In genomic region chr13:96053003-96053703, GRCh38 we compare ENCODE assay signal across 8 cellular contexts. TPM values are rescaled to one million over a fixed set of nuclear protein-coding genes. Genes with fewer than 3 reads are reported as not detected.
A peak's percentile ranks its signal among the peaks of the same experiment; 100 is the strongest.
DNase-seq lines count a peak whose midpoint lies in the region; ATAC-seq, FAIRE-seq and TF ChIP-seq lines count a peak whose summit lies in the region.

Gene UGGT2, minus strand, starts transcription at chr13:96053401. Its CDS starts 89 bp downstream, at chr13:96053312.

- CTCF ChIA-PET in GM12878 (lab: Yijun Ruan, JAX), result interaction anchor here (0.6 to 2.2 kb wide), 8 partner anchors 10 to 80 kb away, joined by 3 to 9 read pairs (median 4); no protein-coding TSS in a partner anchor

- peaks cover 15% of the 10 kb centered on the region for H3K79me2 ChIP-seq in GM12878 (ENCODE audit: control insufficient read depth, insufficient read depth, low read length)

- under 1% methylated on average over 50 of the region's 77 CpGs for WGBS in GM12878 (ENCODE audit: insufficient coverage, insufficient replicate concordance, low lambda C conversion rate, missing lambda C conversion rate)
- under 1% methylated on average over 49 of the region's 77 CpGs for WGBS in prostate gland

- H3K27me3 ChIP-seq in GM12878 (replicated peaks in 1 of 2; ENCODE audit: control insufficient read depth in 2 of 2, insufficient read depth in 2 of 2, low read length in 1 of 2) (no peaks in the 10 kb centered on the region), prostate gland (replicated peaks; ENCODE audit: insufficient read depth) (no peaks in the 10 kb centered on the region)

- intact Hi-C loops in GM12878 (cut with micrococcal nuclease; ENCODE audit: unreplicated experiment) (no loop called here), prostate gland (cut with DNase I) (no loop called here)

- TF ChIP-seq EP300 in GM12878 (IDR thresholded peaks at IDR 0.05; ENCODE audit: borderline replicate concordance in 1 of 2, control insufficient read depth in 1 of 2, low read depth in 2 of 2, low read length in 2 of 2), result no peak

- RAD21 ChIA-PET in GM12878 (lab: Charles Lee; ENCODE audit: unreplicated experiment), result interaction anchor here (0.8 to 1.8 kb wide), 3 partner anchors 9 to 33 kb away, joined by 3 to 7 read pairs (median 5); no protein-coding TSS in a partner anchor

- no peak for TF ChIP-seq CTCF in GM12878 (IDR thresholded peaks at IDR 0.05 in 2 of 3, conservative IDR thresholded peaks at IDR 0.05 in 1 of 3; ENCODE audit: control insufficient read depth in 2 of 3, extremely low read depth in 1 of 3, insufficient read depth in 1 of 3, low read depth in 3 of 3, low read length in 3 of 3)
- peak in 3 of 4 experiments; percentile 22 to 29 (median 24) for TF ChIP-seq CTCF in prostate gland (IDR thresholded peaks at IDR 0.05)

- H3K4me1 ChIP-seq in GM12878 (ENCODE audit: control insufficient read depth, insufficient read depth, low read length), result no peaks in the 10 kb centered on the region
- no peaks in the 10 kb centered on the region for H3K4me1 ChIP-seq in prostate gland (replicated peaks)

- no peak for TF ChIP-seq RAD21 in GM12878 (IDR thresholded peaks at IDR 0.05; ENCODE audit: insufficient read depth, low read depth, low read length)

- H3K27ac ChIP-seq in GM12878 (ENCODE audit: control insufficient read depth, insufficient read depth) (peak within 1 kb of the TSS; percentile 88), prostate gland (peak within 1 kb of the TSS; percentile 76 to 85)

- H3K4me2 ChIP-seq in GM12878 (ENCODE audit: control insufficient read depth, insufficient read depth), result peak within 1 kb of the TSS; percentile 95

- ATAC-seq in GM21515 (IDR thresholded peaks at IDR 0.05; ENCODE audit: unreplicated experiment), result peak; percentile 98
- peak; percentile 98 for ATAC-seq in GM12878

- no TSS peak for BruUV-seq in GM12878 (replicated peaks; lab: Mats Ljungman, UMichigan)

- SMC1A ChIA-PET in GM12878 (lab: Charles Lee; ENCODE audit: uncharacterized antibody, unreplicated experiment), result interaction anchor here (0.9 to 2.0 kb wide), 6 partner anchors 8 to 33 kb away, joined by 3 to 11 read pairs (median 4); no protein-coding TSS in a partner anchor

- FAIRE-seq in GM12878 (lab: Jason Lieb, UNC), result peak; percentile 82

- peak within 1 kb of the TSS; percentile 100 for H2AFZ ChIP-seq in GM12878 (ENCODE audit: control insufficient read depth, low read depth, low read length)

- in situ Hi-C loops in GM12878 (cut with MboI), result no loop called here

- peak within 1 kb of the TSS; percentile 84 for H3K9ac ChIP-seq in GM12878 (ENCODE audit: control insufficient read depth, insufficient read depth, low read length)

- H3K9me3 ChIP-seq in GM12878 (replicated peaks; ENCODE audit: control insufficient read depth, insufficient read depth, low read length) (no peaks in the 10 kb centered on the region; the same call in 2 of the 3 replicates), prostate gland (no peaks in the 10 kb centered on the region)

- H3K4me3 ChIP-seq in GM12878, result peak within 1 kb of the TSS; percentile 90
- peak within 1 kb of the TSS; percentile 64 to 89 for H3K4me3 ChIP-seq in prostate gland

- H4K20me1 ChIP-seq in GM12878 (ENCODE audit: control insufficient read depth, insufficient read depth), result no peaks in the 10 kb centered on the region

- H3K36me3 ChIP-seq in GM12878 (ENCODE audit: control insufficient read depth in 2 of 2, insufficient read depth in 2 of 2, low read length in 1 of 2) (no peaks in the 10 kb centered on the region), prostate gland (no peaks in the 10 kb centered on the region)

- POLR2A ChIA-PET in GM12878 (lab: Charles Lee), result interaction anchor here (0.6 to 1.2 kb wide), 4 partner anchors 18 to 1030 kb away, joined by 3 to 4 read pairs (median 3); no protein-coding TSS in a partner anchor

- DNase-seq in GM04504 (ENCODE audit: low read depth) (peak; percentile 90), HS-5 (ENCODE audit: low read depth) (peak; percentile 37), NOMO-1 treated with DMSO at 0.1 percent for 48 hours (lab: John Stamatoyannopoulos, UW; ENCODE audit: unreplicated experiment) (peak; percentile 75), GM12878 (ENCODE audit: low read depth, low spot score) (peak; percentile 64), hippocampal formation (lab: John Stamatoyannopoulos, UW) (peak; percentile 85 to 86), prostate gland (ENCODE audit: low spot score) (peak; percentile 91), Kasumi-1 (lab: John Stamatoyannopoulos, UW) (no peak)

- TF ChIP-seq POLR2A in GM12878 (IDR thresholded peaks at IDR 0.05; ENCODE audit: low read depth, low read length) (peak; percentile 96), prostate gland (IDR thresholded peaks at IDR 0.05) (peak; percentile 59)

TF ChIP-seq in GM12878, 131 proteins besides CTCF, POLR2A, EP300 and RAD21 (continues in another document):
- TF ChIP-seq RAD51 (IDR thresholded peaks at IDR 0.05) (no peak), ATF7 (IDR thresholded peaks at IDR 0.05; ENCODE audit: low read depth) (peak; percentile 72; the same call in 1 of the 2 replicates), HCFC1 (IDR thresholded peaks at IDR 0.05; ENCODE audit: low read length) (peak; percentile 44; the same call in 1 of the 2 replicates), STAT3 (IDR thresholded peaks at IDR 0.05; ENCODE audit: low read depth, low read length) (no peak), JUNB (IDR thresholded peaks at IDR 0.05) (no peak), YY1 (IDR thresholded peaks at IDR 0.05; ENCODE audit: low read depth, low read length) (0 out of 2 replicates have a peak, but pooled peaks have one; percentile 58), SP1 (IDR thresholded peaks at IDR 0.05; ENCODE audit: low read depth, low read length) (peak; percentile 59), ETV6 (conservative IDR thresholded peaks at IDR 0.05 in 1 of 2, IDR thresholded peaks at IDR 0.05 in 1 of 2; ENCODE audit: borderline replicate concordance in 1 of 2, low read depth in 1 of 2) (no peak), KLF5 (IDR thresholded peaks at IDR 0.05; ENCODE audit: partially characterized antibody) (peak; percentile 53), ESRRA (IDR thresholded peaks at IDR 0.05; ENCODE audit: low read length) (no peak), EGR1 (IDR thresholded peaks at IDR 0.05; ENCODE audit: borderline replicate concordance in 1 of 2, low read depth in 2 of 2, low read length in 2 of 2) (peak in 1 of 2 experiments; percentile 87; a peak in 2 of 3 replicates), RUNX3 (IDR thresholded peaks at IDR 0.05; ENCODE audit: low read length) (peak; percentile 86), MEF2B (IDR thresholded peaks at IDR 0.05; ENCODE audit: partially characterized antibody, poor library complexity, severe bottlenecking) (peak; percentile 40), JUND (IDR thresholded peaks at IDR 0.05; ENCODE audit: low read depth, low read length) (no peak)
- TF ChIP-seq, protein P1, sequence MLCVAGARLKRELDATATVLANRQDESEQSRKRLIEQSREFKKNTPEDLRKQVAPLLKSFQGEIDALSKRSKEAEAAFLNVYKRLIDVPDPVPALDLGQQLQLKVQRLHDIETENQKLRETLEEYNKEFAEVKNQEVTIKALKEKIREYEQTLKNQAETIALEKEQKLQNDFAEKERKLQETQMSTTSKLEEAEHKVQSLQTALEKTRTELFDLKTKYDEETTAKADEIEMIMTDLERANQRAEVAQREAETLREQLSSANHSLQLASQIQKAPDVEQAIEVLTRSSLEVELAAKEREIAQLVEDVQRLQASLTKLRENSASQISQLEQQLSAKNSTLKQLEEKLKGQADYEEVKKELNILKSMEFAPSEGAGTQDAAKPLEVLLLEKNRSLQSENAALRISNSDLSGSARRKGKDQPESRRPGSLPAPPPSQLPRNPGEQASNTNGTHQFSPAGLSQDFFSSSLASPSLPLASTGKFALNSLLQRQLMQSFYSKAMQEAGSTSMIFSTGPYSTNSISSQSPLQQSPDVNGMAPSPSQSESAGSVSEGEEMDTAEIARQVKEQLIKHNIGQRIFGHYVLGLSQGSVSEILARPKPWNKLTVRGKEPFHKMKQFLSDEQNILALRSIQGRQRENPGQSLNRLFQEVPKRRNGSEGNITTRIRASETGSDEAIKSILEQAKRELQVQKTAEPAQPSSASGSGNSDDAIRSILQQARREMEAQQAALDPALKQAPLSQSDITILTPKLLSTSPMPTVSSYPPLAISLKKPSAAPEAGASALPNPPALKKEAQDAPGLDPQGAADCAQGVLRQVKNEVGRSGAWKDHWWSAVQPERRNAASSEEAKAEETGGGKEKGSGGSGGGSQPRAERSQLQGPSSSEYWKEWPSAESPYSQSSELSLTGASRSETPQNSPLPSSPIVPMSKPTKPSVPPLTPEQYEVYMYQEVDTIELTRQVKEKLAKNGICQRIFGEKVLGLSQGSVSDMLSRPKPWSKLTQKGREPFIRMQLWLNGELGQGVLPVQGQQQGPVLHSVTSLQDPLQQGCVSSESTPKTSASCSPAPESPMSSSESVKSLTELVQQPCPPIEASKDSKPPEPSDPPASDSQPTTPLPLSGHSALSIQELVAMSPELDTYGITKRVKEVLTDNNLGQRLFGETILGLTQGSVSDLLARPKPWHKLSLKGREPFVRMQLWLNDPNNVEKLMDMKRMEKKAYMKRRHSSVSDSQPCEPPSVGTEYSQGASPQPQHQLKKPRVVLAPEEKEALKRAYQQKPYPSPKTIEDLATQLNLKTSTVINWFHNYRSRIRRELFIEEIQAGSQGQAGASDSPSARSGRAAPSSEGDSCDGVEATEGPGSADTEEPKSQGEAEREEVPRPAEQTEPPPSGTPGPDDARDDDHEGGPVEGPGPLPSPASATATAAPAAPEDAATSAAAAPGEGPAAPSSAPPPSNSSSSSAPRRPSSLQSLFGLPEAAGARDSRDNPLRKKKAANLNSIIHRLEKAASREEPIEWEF (IDR thresholded peaks at IDR 0.05; ENCODE audit: insufficient replicate concordance, low read depth, low read length), result no peak

RNA-seq across cellular contexts. Expression of gene UGGT2, which starts in this region (rescaled TPM):
- 225 and 233 TPM in 2 replicates for total RNA-seq in GM12878 (2013; cell fraction: nucleolus; rRNA removed)
- total RNA-seq in GM12878 (2014; rRNA removed) (27.4 and 28.0 TPM in 2 replicates), GM12878 (2014; rRNA removed; fragmentation: Illumina TruSeq; extraction: Trizol) (29.0 and 32.2 TPM in 2 replicates), GM12878 (2021) (17.8 and 17.9 TPM in 2 replicates), prostate gland (10 to 100 TPM; 21.1 to 26.1 TPM)
- 2.0 TPM for polyA plus RNA-seq in GM12878 (2011; ENCODE audit: low read depth)
- polyA plus RNA-seq in GM12878 (2011; rRNA removed) (24.8 and 48.5 TPM in 2 replicates), GM12878 (2014; fragmentation: Illumina TruSeq; extraction: Trizol) (16.7 and 22.6 TPM in 2 replicates), GM12878 (2014; fragmentation: Nextera tagmentation; extraction: Ambion mirVana) (1 to 10 TPM; 4.9 to 6.3 TPM), GM12878 (2014; rRNA removed) (16.7 and 19.8 TPM in 2 replicates), GM12878 (2016; fragmentation: Nextera tagmentation; extraction: Ambion mirVana) (10 to 100 TPM; 12.7 to 14.0 TPM)
- 5.2 and 6.0 TPM in 2 replicates for polyA plus RNA-seq in GM12878 (2011; cell fraction: cytosol; rRNA removed)
- 60.0 and 60.1 TPM in 2 replicates for polyA plus RNA-seq in GM12878 (2011; cell fraction: nucleus; rRNA removed)
- polyA plus RNA-seq in GM12878 (2012), result 5.4 and 7.4 TPM in 2 replicates
- polyA minus RNA-seq in GM12878 (2011; rRNA and poly(A)+ RNA removed), result 33.5 and 36.2 TPM in 2 replicates
- polyA minus RNA-seq in GM12878 (2011; cell fraction: cytosol; rRNA and poly(A)+ RNA removed), result 4.1 and 13.4 TPM in 2 replicates
- polyA minus RNA-seq in GM12878 (2011; cell fraction: nucleus; rRNA and poly(A)+ RNA removed), result 149 and 238 TPM in 2 replicates

Comparison
In these comparisons a context has a peak if more than half of its experiments do, and no peak if none do; other contexts are left out.
1. DNase-seq: peak in GM04504 (single experiment), HS-5 (single experiment), NOMO-1 treated with DMSO at 0.1 percent for 48 hours (single experiment), GM12878 (single experiment), hippocampal formation (2 of 2) and prostate gland (single experiment); none in Kasumi-1 (0 of 2).
2. CTCF ChIP-seq: peak in prostate gland (3 of 4); none in GM12878 (0 of 3).